ENCODE assay signal across 17 cellular contexts in the genomic region with DNA sequence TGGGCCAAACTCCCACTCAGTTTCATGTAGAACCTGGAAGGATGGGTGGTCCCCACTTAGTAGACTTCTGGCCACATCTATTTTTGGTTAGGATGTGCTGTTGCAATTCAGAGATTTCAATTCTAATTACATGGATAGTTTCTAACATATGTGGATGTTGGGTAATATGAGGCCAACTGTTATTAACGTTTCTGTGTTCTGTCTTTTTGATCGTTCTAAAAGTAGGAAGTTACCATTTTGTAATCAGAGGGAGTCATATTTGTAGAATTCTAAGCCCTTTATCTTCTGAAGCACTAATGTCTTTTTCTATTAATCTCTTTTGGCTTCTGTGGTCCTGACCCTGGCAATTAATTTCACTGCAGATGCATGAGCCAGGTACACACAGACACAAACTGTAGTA.
"Had no signal": no experiment of that assay in that cellular context is flagged by ENCODE, and none has a peak within 500 bp of the region (broad histone marks: within the 10 kb centered on the region; RNA-seq: fewer than 3 reads in every experiment).

No MANE protein-coding gene starts in this region.

- H3K27ac ChIP-seq: adrenal gland, dorsolateral prefrontal cortex, ovary, stomach, testis, upper lobe of right lung, VCaP had no signal

- H3K4me3 Mint-ChIP-seq: activated CD4-positive, alpha-beta memory T cell treated with anti-CD3 and anti-CD28 coated beads, Interleukin-2, amount 10 ng/mL, durations not matched to agents 7 days and 5 days; activated naive CD4-positive, alpha-beta T cell treated with anti-CD3 and anti-CD28 coated beads, Interleukin-2, amount 50 U/mL, for 24 hours; activated T-cell treated with anti-CD3 and anti-CD28 coated beads, Interleukin-2, amount 50 U/mL, for 4 hours; endodermal cell had no signal

- H3K27me3 Mint-ChIP-seq: activated CD4-positive, alpha-beta memory T cell treated with anti-CD3 and anti-CD28 coated beads, Interleukin-2, amount 10 ng/mL, durations not matched to agents 7 days and 5 days had no signal

- H3K4me1 ChIP-seq: stomach, testis, upper lobe of right lung had no signal

- H3K27me3 ChIP-seq: adrenal gland, dorsolateral prefrontal cortex, ovary, stomach, testis, upper lobe of right lung had no signal

- H3K36me3 ChIP-seq: adrenal gland, ovary, stomach, upper lobe of right lung had no signal

- H3K9me3 ChIP-seq: adrenal gland, ovary, stomach, testis, upper lobe of right lung had no signal

- H3K4me1 Mint-ChIP-seq: endodermal cell had no signal

- ATAC-seq: activated T-cell treated with anti-CD3 and anti-CD28 coated beads, Interleukin-2, amount 50 U/mL, for 4 hours; sciatic nerve; upper lobe of right lung had no signal

- H3K27ac Mint-ChIP-seq: activated CD4-positive, alpha-beta memory T cell treated with anti-CD3 and anti-CD28 coated beads, Interleukin-2, amount 10 ng/mL, durations not matched to agents 7 days and 5 days; activated naive CD4-positive, alpha-beta T cell treated with anti-CD3 and anti-CD28 coated beads, Interleukin-2, amount 50 U/mL, for 24 hours; endodermal cell had no signal

- DNase-seq: activated CD4-positive, alpha-beta memory T cell treated with anti-CD3 and anti-CD28 coated beads, Interleukin-2, amount 10 ng/mL, durations not matched to agents 7 days and 5 days; activated CD4-positive, alpha-beta T cell treated with anti-CD3 and anti-CD28 coated beads for 1 hour; activated effector memory CD4-positive, alpha-beta T cell treated with anti-CD3 and anti-CD28 coated beads, Interleukin-2, amount 50 U/mL, for 16 hours; activated T-cell treated with anti-CD3 and anti-CD28 coated beads, Interleukin-2, amount 50 U/mL, for 4 hours; adrenal gland; dorsolateral prefrontal cortex; endodermal cell; midbrain; ovary; stimulated activated CD4-positive, alpha-beta T cell treated with anti-CD3 and anti-CD28 coated beads, Interleukin-2, amount 100 ng/mL, for 24 hours; stomach; testis; upper lobe of right lung had no signal

- H3K4me3 ChIP-seq: adrenal gland, dorsolateral prefrontal cortex, lung, ovary, stomach, testis, upper lobe of right lung had no signal

- H3K9me3 Mint-ChIP-seq: activated naive CD4-positive, alpha-beta T cell treated with anti-CD3 and anti-CD28 coated beads, Interleukin-2, amount 50 U/mL, for 24 hours; activated T-cell treated with anti-CD3 and anti-CD28 coated beads, Interleukin-2, amount 50 U/mL, for 4 hours; endodermal cell had no signal
